Comparison of ENCODE assay signal across 8 cellular contexts in the genomic region with DNA sequence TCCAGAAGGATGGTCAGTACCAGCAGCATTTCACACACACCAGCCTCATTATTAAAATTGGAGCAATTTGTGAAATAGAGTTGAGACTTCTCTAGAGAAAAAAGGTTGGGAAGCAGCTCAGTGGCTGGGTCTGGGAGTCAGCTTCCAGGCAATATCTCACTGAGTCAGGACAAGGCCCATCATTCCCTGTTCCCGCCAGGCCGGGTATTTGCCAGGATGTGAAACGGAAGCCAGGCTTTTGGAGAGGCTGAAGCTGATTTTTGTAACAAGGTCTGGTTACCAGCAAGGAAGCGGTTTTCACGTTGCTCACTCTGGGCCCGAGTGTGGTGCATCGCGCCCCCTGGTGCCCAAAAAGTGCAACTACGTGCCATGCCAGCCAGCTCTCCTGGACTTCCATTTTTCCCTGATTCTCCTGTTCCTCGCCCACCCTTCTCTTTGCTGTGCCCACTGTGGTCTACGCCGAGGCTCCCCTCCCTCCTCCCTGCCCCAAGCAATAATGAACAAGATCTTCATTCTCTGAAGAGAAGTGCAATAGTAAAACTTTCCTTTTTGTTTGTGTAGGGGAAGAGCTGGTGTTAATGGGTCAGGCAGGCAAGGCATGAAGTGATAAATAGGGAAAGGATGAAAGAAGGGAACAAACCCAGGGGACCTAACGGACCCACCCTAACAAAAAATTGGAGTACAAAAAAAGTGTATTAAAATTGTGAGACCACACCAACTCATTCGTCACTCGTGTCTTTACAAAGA.
DNase-seq lines count a peak whose midpoint lies in the region; ATAC-seq and TF ChIP-seq lines count a peak whose summit lies in the region.

No MANE protein-coding gene starts in this region.

- no peak overlapping the region for H3K27ac ChIP-seq in body of pancreas
- no peak overlapping the region for H3K27ac ChIP-seq in smooth muscle cell (ENCODE audit: low read depth)

- peak; percentile 74 for ATAC-seq in HG02759 (IDR thresholded peaks at IDR 0.05; ENCODE audit: unreplicated experiment)
- ATAC-seq in body of pancreas = peak; percentile 87

- TF ChIP-seq POLR2A in body of pancreas (IDR thresholded peaks at IDR 0.05) = no peak

- no peak overlapping the region for H2AFZ ChIP-seq in smooth muscle cell (ENCODE audit: low read depth)

- H3K4me2 ChIP-seq in smooth muscle cell = no peak overlapping the region

- TF ChIP-seq CTCF in body of pancreas (IDR thresholded peaks at IDR 0.05) = peak; percentile 89 to 99 (median 95)
- peak; percentile 99 for TF ChIP-seq CTCF in smooth muscle cell (IDR thresholded peaks at IDR 0.05; ENCODE audit: borderline replicate concordance, insufficient read depth, poor library complexity, severe bottlenecking)

- no peaks in the 10 kb centered on the region for H4K20me1 ChIP-seq in smooth muscle cell (ENCODE audit: low read depth)

- no peaks in the 10 kb centered on the region for H3K79me2 ChIP-seq in smooth muscle cell (ENCODE audit: low read depth)

- DNase-seq in ELR (ENCODE audit: low read depth) (peak; percentile 94), NCI-H2107 treated with DMSO at 0.1 percent for 48 hours (lab: John Stamatoyannopoulos, UW; ENCODE audit: unreplicated experiment) (peak; percentile 82), UCSD-AML1 (lab: John Stamatoyannopoulos, UW; ENCODE audit: unreplicated experiment) (peak; percentile 77), body of pancreas (peak; percentile 76 to 84 (median 79)), iPS-NIHi11 (ENCODE audit: low spot score) (peak; percentile 77), smooth muscle cell (lab: John Stamatoyannopoulos, UW; ENCODE audit: unreplicated experiment) (peak; percentile 61), cortex of kidney (lab: John Stamatoyannopoulos, UW) (no peak)

- no peak overlapping the region for H3K4me3 ChIP-seq in body of pancreas
- H3K4me3 ChIP-seq in smooth muscle cell = no peak overlapping the region

- H3K9me3 ChIP-seq in body of pancreas (no peaks in the 10 kb centered on the region), smooth muscle cell (replicated peaks; ENCODE audit: low read depth) (no peaks in the 10 kb centered on the region)

- WGBS in body of pancreas, 2 donors = 10 to 11% methylated on average over 15 of the region's 15 CpGs
- 20% methylated on average over 15 of the region's 15 CpGs for WGBS in smooth muscle cell (ENCODE audit: low lambda C conversion rate)

- no peaks in the 10 kb centered on the region for H3K36me3 ChIP-seq in body of pancreas (replicated peaks in 1 of 2; ENCODE audit: insufficient read depth in 1 of 2, low read depth in 2 of 2)
- H3K36me3 ChIP-seq in smooth muscle cell (ENCODE audit: low read depth) = no peaks in the 10 kb centered on the region

- H3F3A ChIP-seq in smooth muscle cell (ENCODE audit: low read depth) = no peaks in the 10 kb centered on the region

- no peak overlapping the region for H3K9ac ChIP-seq in smooth muscle cell (ENCODE audit: low read depth)

- no peaks in the 10 kb centered on the region for H3K27me3 ChIP-seq in body of pancreas
- H3K27me3 ChIP-seq in smooth muscle cell (ENCODE audit: low read depth) = no peaks in the 10 kb centered on the region

- intact Hi-C loops in body of pancreas (cut with DNase I) = loop anchor here (5.0 kb wide), 1 partner anchor 312 kb away; no protein-coding TSS in a partner anchor

- H3K4me1 ChIP-seq in body of pancreas = peaks cover 26% of the 10 kb centered on the region
- peaks cover 8% of the 10 kb centered on the region for H3K4me1 ChIP-seq in smooth muscle cell (ENCODE audit: low read depth)
